ENCODE assay signal across 23 cellular contexts in the genomic region with DNA sequence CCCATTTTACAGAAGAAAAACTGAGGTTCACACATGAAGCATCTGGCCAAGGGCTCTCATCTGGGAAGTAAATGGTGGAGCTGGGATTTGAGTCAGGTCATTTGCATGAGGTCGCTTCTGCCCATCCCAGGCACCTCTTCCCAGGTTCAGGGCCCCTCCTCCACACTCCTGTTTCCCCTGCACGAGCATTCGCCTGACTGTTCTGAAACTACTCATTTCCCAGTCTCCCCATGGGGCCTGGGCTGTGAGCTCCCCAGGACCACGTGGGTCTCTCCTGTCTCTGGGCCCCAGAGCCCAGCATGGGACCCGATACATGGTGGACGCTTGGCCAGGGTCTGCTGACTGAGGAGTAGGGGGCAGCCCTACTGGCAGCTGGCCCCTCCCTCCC.
"Had no signal": no experiment of that assay in that cellular context is flagged by ENCODE, and none has a peak within 500 bp of the region (broad histone marks: within the 10 kb centered on the region; RNA-seq: fewer than 3 reads in every experiment).

No MANE protein-coding gene starts in this region.

- H2AFZ ChIP-seq: hepatocyte, neural progenitor cell had no signal

- H3K27me3 ChIP-seq: hepatocyte, neural progenitor cell, pancreas, right lobe of liver, thyroid gland had no signal

- H3K27ac Mint-ChIP-seq: naive thymus-derived CD4-positive, alpha-beta T cell; nephron had no signal

- H3K4me1 Mint-ChIP-seq: naive thymus-derived CD4-positive, alpha-beta T cell; nephron had no signal

- H3K79me2 ChIP-seq: hepatocyte had no signal

- H3K4me2 ChIP-seq: hepatocyte, neural progenitor cell had no signal

- H3K9me3 Mint-ChIP-seq: naive thymus-derived CD4-positive, alpha-beta T cell; nephron; neural progenitor cell had no signal

- H3K4me3 Mint-ChIP-seq: naive thymus-derived CD4-positive, alpha-beta T cell; nephron had no signal

- H3K4me1 ChIP-seq: heart left ventricle, left lung, pancreas, right lobe of liver, stomach, thyroid gland had no signal

- H3K27ac ChIP-seq: dorsolateral prefrontal cortex, heart left ventricle, hepatocyte, left lung, neural progenitor cell, pancreas, right lobe of liver, stomach, thyroid gland had no signal

- H3K4me3 ChIP-seq: dorsolateral prefrontal cortex, heart left ventricle, hepatocyte, left lung, neural progenitor cell, pancreas, right lobe of liver, stomach, thyroid gland had no signal

- H3K9me3 ChIP-seq: heart left ventricle, left lung, pancreas, right lobe of liver, stomach, thyroid gland had no signal

- H3K36me3 Mint-ChIP-seq: naive thymus-derived CD4-positive, alpha-beta T cell; neural progenitor cell had no signal

- DNase-seq: dorsolateral prefrontal cortex; effector CD4-positive, alpha-beta T cell; heart left ventricle; kidney; left lung; mesenchymal stem cell; midbrain; naive thymus-derived CD4-positive, alpha-beta T cell; nucleus accumbens; pancreas; retina; small intestine; stimulated activated CD4-positive, alpha-beta T cell treated with anti-CD3 and anti-CD28 coated beads, Interleukin-15, amount 100 ng/mL, for 24 hours; stimulated activated CD4-positive, alpha-beta T cell treated with anti-CD3 and anti-CD28 coated beads, Interleukin-2, amount 100 ng/mL, for 48 hours; stimulated activated CD8-positive, alpha-beta memory T cell treated with anti-CD3 and anti-CD28 coated beads, Interleukin-4, amount 100 ng/mL, for 48 hours; stimulated activated naive CD4-positive, alpha-beta T cell treated with Interleukin-2 at 50 U/mL for 16 hours; stomach; thyroid gland; trophoblast cell had no signal

- H3K36me3 ChIP-seq: heart left ventricle, left lung, neural progenitor cell, pancreas, right lobe of liver, stomach, thyroid gland had no signal

- ATAC-seq: heart left ventricle; left lung; naive thymus-derived CD4-positive, alpha-beta T cell; pancreas; right lobe of liver had no signal
